In the genomic region with DNA sequence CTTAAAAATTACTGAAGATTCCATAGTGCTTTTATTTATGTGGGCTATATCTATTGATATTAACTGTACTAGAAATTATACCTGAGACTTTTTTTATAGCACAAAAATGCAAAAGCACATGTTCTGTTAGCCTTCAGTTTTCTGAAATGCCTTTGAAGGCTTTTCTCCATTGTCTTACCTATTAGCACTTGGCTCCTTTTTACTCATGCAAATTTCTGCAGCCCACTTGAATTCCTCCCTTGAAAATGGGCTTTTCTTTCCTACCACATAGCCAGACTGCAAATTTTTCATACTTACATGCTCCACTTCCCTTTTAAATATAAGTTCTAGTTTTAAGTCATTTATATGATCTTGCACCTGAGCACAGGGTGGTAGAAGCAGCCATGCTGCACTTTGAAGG, we compare ENCODE assay signal across 22 cellular contexts.
A peak's percentile ranks its signal among the peaks of the same experiment; 100 is the strongest.
DNase-seq lines count a peak whose midpoint lies in the region; ATAC-seq, FAIRE-seq and TF ChIP-seq lines count a peak whose summit lies in the region.
"Had no signal": no experiment of that assay in that cellular context is flagged by ENCODE, and none has a peak within 500 bp of the region (broad histone marks: within the 10 kb centered on the region; RNA-seq: fewer than 3 reads in every experiment).

No MANE protein-coding gene starts in this region.

- H3K27me3 Mint-ChIP-seq in CD4-positive, alpha-beta T cell: no peaks in the 10 kb centered on the region
- H3K27me3 Mint-ChIP-seq in T-cell: no peaks in the 10 kb centered on the region

- CTCF ChIA-PET in CD4-positive, alpha-beta T cell (lab: Charles Lee): no interaction called here
- CTCF ChIA-PET in T-cell (lab: Charles Lee): no interaction called here

- H3K27me3 ChIP-seq in CD4-positive, alpha-beta T cell (ENCODE audit: control insufficient read depth, insufficient read depth, low read length): no peaks in the 10 kb centered on the region
- H3K27me3 ChIP-seq in HUES48 (ENCODE audit: control insufficient read depth, insufficient read depth, low read length) (no peaks in the 10 kb centered on the region), upper lobe of left lung (no peaks in the 10 kb centered on the region)

- no peak for TF ChIP-seq EP300 in upper lobe of left lung (IDR thresholded peaks at IDR 0.05)

- H3K4me1 ChIP-seq in HUES48 (ENCODE audit: control insufficient read depth, insufficient read depth, low read length) (peaks cover 28% of the 10 kb centered on the region), upper lobe of left lung (peaks cover 0 to 8% (median 0%) of the 10 kb centered on the region in 4 donors)
- H3K4me1 ChIP-seq: HAP-1 had no signal

- FAIRE-seq in islet of Langerhans (lab: Jason Lieb, UNC): peak; percentile 33
- FAIRE-seq: GM12878 had no signal

- no peak overlapping the region for H3K9ac ChIP-seq in HUES48 (ENCODE audit: low read depth, low read length)

- H3K36me3 ChIP-seq in HUES48 (ENCODE audit: control insufficient read depth, insufficient read depth, low read length): no peaks in the 10 kb centered on the region
- H3K36me3 ChIP-seq in upper lobe of left lung: no peaks in the 10 kb centered on the region
- H3K36me3 ChIP-seq: HAP-1 had no signal

- H3K27ac ChIP-seq in CD4-positive, alpha-beta T cell (ENCODE audit: low read depth, low read length): no peak overlapping the region
- H3K27ac ChIP-seq in HUES48 (ENCODE audit: low read depth, low read length) (peak overlapping the region; percentile 80), upper lobe of left lung (no peak overlapping the region)
- H3K27ac ChIP-seq: C4-2B, SK-N-MC had no signal

- H3K36me3 Mint-ChIP-seq in CD4-positive, alpha-beta T cell (ENCODE audit: low read depth): no peaks in the 10 kb centered on the region
- no peaks in the 10 kb centered on the region for H3K36me3 Mint-ChIP-seq in T-cell

- no peaks in the 10 kb centered on the region for H3K9me3 Mint-ChIP-seq in CD4-positive, alpha-beta T cell
- H3K9me3 Mint-ChIP-seq in T-cell: no peaks in the 10 kb centered on the region

- no peaks in the 10 kb centered on the region for H3K9me3 ChIP-seq in CD4-positive, alpha-beta T cell (ENCODE audit: control insufficient read depth, low read length)
- H3K9me3 ChIP-seq in HUES48 (ENCODE audit: control insufficient read depth, insufficient read depth, low read length) (no peaks in the 10 kb centered on the region), upper lobe of left lung (no peaks in the 10 kb centered on the region)
- H3K9me3 ChIP-seq: HAP-1 had no signal

- no peak for TF ChIP-seq CTCF in CD4-positive, alpha-beta T cell (IDR thresholded peaks at IDR 0.05)
- TF ChIP-seq CTCF in upper lobe of left lung (IDR thresholded peaks at IDR 0.05): no peak

- ATAC-seq in CD4-positive, alpha-beta T cell (ENCODE audit: poor library complexity): no peak
- no peak for ATAC-seq in T-cell (replicated peaks in 1 of 4)
- no peak for ATAC-seq in HG03469 (IDR thresholded peaks at IDR 0.05; ENCODE audit: unreplicated experiment)
- ATAC-seq in upper lobe of left lung (ENCODE audit: low FRiP score in 2 of 2): no peak
- ATAC-seq: PC-3 had no signal

- no peak for TF ChIP-seq POLR2A in upper lobe of left lung (IDR thresholded peaks at IDR 0.05)

- H3K27ac Mint-ChIP-seq in CD4-positive, alpha-beta T cell: peak overlapping the region; percentile 73
- H3K27ac Mint-ChIP-seq in T-cell: peak overlapping the region; percentile 53 to 76

- intact Hi-C loops in CD4-positive, alpha-beta T cell (cut with DNase I, micrococcal nuclease): no loop called here

- POLR2A ChIA-PET in CD4-positive, alpha-beta T cell (lab: Charles Lee): no interaction called here
- POLR2A ChIA-PET in T-cell (lab: Charles Lee): interaction anchor here (0.5 to 0.9 kb wide), 2 partner anchors 8 to 136 kb away, joined by 3 to 4 read pairs; no protein-coding TSS in a partner anchor

- peaks cover 41% of the 10 kb centered on the region for H3K4me1 Mint-ChIP-seq in CD4-positive, alpha-beta T cell (ENCODE audit: low read depth)
- peaks cover 32 to 43% (median 36%) of the 10 kb centered on the region in 3 donors for H3K4me1 Mint-ChIP-seq in T-cell

- H3K4me3 Mint-ChIP-seq in CD4-positive, alpha-beta T cell: no peak overlapping the region
- H3K4me3 Mint-ChIP-seq in T-cell: no peak overlapping the region

- no peak for DNase-seq in CD4-positive, alpha-beta T cell
- no peak for DNase-seq in T-cell
- DNase-seq in upper lobe of left lung: no peak
- no peak for DNase-seq in UCSD-AML1 (lab: John Stamatoyannopoulos, UW; ENCODE audit: unreplicated experiment)
- DNase-seq: 8988T, COR-L47, DMS79 treated with DMSO at 0.1 percent for 48 hours, IMR-90, NCI-H1694, NCI-H2081, NCI-H2171, NCI-H345, NCI-H524 treated with DMSO at 0.1 percent for 48 hours, PC-3, SHP77 had no signal

- peak overlapping the region; percentile 40; the same call in 1 of the 2 replicates for H3K4me3 ChIP-seq in HUES48 (ENCODE audit: low read depth, low read length)
- no peak overlapping the region for H3K4me3 ChIP-seq in upper lobe of left lung
- H3K4me3 ChIP-seq: GM12878, HAP-1, SK-N-MC had no signal
